In genomic region chr20:2655331-2656116, GRCh38 we compare ENCODE assay signal across 1 cellular context.
TF ChIP-seq lines count a peak whose summit lies in the region.

No MANE protein-coding gene starts in this region.

TF ChIP-seq in HepG2, 621 proteins besides CTCF, POLR2A, EP300 and RAD21 (continued from another document):
- TF ChIP-seq ZGPAT (CRISPR knock-in tag; IDR thresholded peaks at IDR 0.05) (no peak), ZNF274 (CRISPR knock-in tag; IDR thresholded peaks at IDR 0.05) (no peak), ZNF317 (CRISPR knock-in tag; IDR thresholded peaks at IDR 0.05) (no peak), FOXK1 (CRISPR knock-in tag; IDR thresholded peaks at IDR 0.05; ENCODE audit: borderline replicate concordance, low read depth) (no peak), TAF15 (IDR thresholded peaks at IDR 0.05; ENCODE audit: low read depth, low read length, poor library complexity, severe bottlenecking) (no peak), ZSCAN30 (CRISPR knock-in tag; IDR thresholded peaks at IDR 0.05) (no peak), SMAD9 (CRISPR knock-in tag; IDR thresholded peaks at IDR 0.05) (no peak), ZBED4 (CRISPR knock-in tag; IDR thresholded peaks at IDR 0.05; ENCODE audit: borderline replicate concordance) (no peak), ZNF451 (CRISPR knock-in tag; IDR thresholded peaks at IDR 0.05) (0 out of 2 replicates have a peak, but pooled peaks have one; percentile 23), PHF8 (CRISPR knock-in tag; IDR thresholded peaks at IDR 0.05) (no peak), ZNF724P (CRISPR knock-in tag; IDR thresholded peaks at IDR 0.05; ENCODE audit: borderline replicate concordance) (0 out of 2 replicates have a peak, but pooled peaks have one; percentile 51), IRF1 (CRISPR knock-in tag; IDR thresholded peaks at IDR 0.05; ENCODE audit: low read depth) (no peak), POLR2AphosphoS2 (IDR thresholded peaks at IDR 0.05; ENCODE audit: low read depth, low read length) (no peak), ZBTB4 (CRISPR knock-in tag; IDR thresholded peaks at IDR 0.05; ENCODE audit: borderline replicate concordance) (no peak), ZFP41 (CRISPR knock-in tag; IDR thresholded peaks at IDR 0.05; ENCODE audit: borderline replicate concordance) (no peak), RELA (CRISPR knock-in tag; IDR thresholded peaks at IDR 0.05) (no peak), YY1 (IDR thresholded peaks at IDR 0.05; ENCODE audit: insufficient read depth, insufficient replicate concordance, low read depth, low read length) (no peak), MAZ (IDR thresholded peaks at IDR 0.05; ENCODE audit: borderline replicate concordance, low read depth, low read length) (no peak), MAZ (CRISPR knock-in tag; IDR thresholded peaks at IDR 0.05; ENCODE audit: low read depth) (no peak), TFDP1 (CRISPR knock-in tag; IDR thresholded peaks at IDR 0.05; ENCODE audit: borderline replicate concordance) (0 out of 2 replicates have a peak, but pooled peaks have one; percentile 10), MTA1 (CRISPR knock-in tag; IDR thresholded peaks at IDR 0.05; ENCODE audit: borderline replicate concordance) (0 out of 2 replicates have a peak, but pooled peaks have one; percentile 19)
- TF ChIP-seq, protein P1, sequence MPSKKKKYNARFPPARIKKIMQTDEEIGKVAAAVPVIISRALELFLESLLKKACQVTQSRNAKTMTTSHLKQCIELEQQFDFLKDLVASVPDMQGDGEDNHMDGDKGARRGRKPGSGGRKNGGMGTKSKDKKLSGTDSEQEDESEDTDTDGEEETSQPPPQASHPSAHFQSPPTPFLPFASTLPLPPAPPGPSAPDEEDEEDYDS (CRISPR knock-in tag; IDR thresholded peaks at IDR 0.05), result no peak
- TF ChIP-seq, protein P2, sequence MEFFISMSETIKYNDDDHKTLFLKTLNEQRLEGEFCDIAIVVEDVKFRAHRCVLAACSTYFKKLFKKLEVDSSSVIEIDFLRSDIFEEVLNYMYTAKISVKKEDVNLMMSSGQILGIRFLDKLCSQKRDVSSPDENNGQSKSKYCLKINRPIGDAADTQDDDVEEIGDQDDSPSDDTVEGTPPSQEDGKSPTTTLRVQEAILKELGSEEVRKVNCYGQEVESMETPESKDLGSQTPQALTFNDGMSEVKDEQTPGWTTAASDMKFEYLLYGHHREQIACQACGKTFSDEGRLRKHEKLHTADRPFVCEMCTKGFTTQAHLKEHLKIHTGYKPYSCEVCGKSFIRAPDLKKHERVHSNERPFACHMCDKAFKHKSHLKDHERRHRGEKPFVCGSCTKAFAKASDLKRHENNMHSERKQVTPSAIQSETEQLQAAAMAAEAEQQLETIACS (CRISPR knock-in tag; IDR thresholded peaks at IDR 0.05), result 0 out of 2 replicates have a peak, but pooled peaks have one; percentile 15
